14 cellular contexts compared by ENCODE assay signal in genomic region chr11:64661146-64661545, GRCh38.
DNase-seq lines count a peak whose midpoint lies in the region; ATAC-seq, FAIRE-seq and TF ChIP-seq lines count a peak whose summit lies in the region.
"Had no signal": no experiment of that assay in that cellular context is flagged by ENCODE, and none has a peak within 500 bp of the region (broad histone marks: within the 10 kb centered on the region; RNA-seq: fewer than 3 reads in every experiment).

No MANE protein-coding gene starts in this region.

- H3K4me2 ChIP-seq in smooth muscle cell = no peak overlapping the region

- intact Hi-C loops in heart right ventricle (cut with DNase I) = no loop called here

- 44 to 54% methylated on average over 6 of the region's 6 CpGs for WGBS in heart right ventricle, 2 donors
- WGBS in smooth muscle cell (ENCODE audit: low lambda C conversion rate) = 58% methylated on average over 6 of the region's 6 CpGs

- TF ChIP-seq CTCF in heart right ventricle (IDR thresholded peaks at IDR 0.05) = no peak
- TF ChIP-seq CTCF in smooth muscle cell (IDR thresholded peaks at IDR 0.05; ENCODE audit: borderline replicate concordance, insufficient read depth, poor library complexity, severe bottlenecking) = no peak

- TF ChIP-seq POLR2A in H54 (IDR thresholded peaks at IDR 0.05; ENCODE audit: low read depth, low read length) = no peak

- peak overlapping the region; percentile 69 for H3K9ac ChIP-seq in adipocyte (ENCODE audit: low read length)
- peak overlapping the region; percentile 67 for H3K9ac ChIP-seq in smooth muscle cell (ENCODE audit: low read depth)

- no peaks in the 10 kb centered on the region for H4K20me1 ChIP-seq in smooth muscle cell (ENCODE audit: low read depth)

- H3K4me3 ChIP-seq in adipocyte (ENCODE audit: low read length) (peak overlapping the region; percentile 40), heart right ventricle (peak overlapping the region in 6 of 10 donors; percentile 16 to 41 (median 37)), smooth muscle cell (no peak overlapping the region)
- H3K4me3 ChIP-seq: esophagus muscularis mucosa, lung, prostate gland had no signal

- H2AFZ ChIP-seq in smooth muscle cell (ENCODE audit: low read depth) = no peak overlapping the region

- DNase-seq in ELR (ENCODE audit: low read depth) = peak; percentile 70
- peak; percentile 35 for DNase-seq in adipocyte (ENCODE audit: low read depth)
- DNase-seq in heart right ventricle = peak in 1 of 2 donors; percentile 40
- DNase-seq in smooth muscle cell (lab: John Stamatoyannopoulos, UW; ENCODE audit: unreplicated experiment) = no peak
- no peak for DNase-seq in foreskin melanocyte
- DNase-seq in NCI-H2081 treated with DMSO at 0.1 percent for 48 hours (lab: John Stamatoyannopoulos, UW) = no peak
- no peak for DNase-seq in H54 (ENCODE audit: insufficient read length, low spot score)
- DNase-seq in KBM-7 = no peak
- DNase-seq: H9, NCI-H187, PC-3 had no signal

- no peak for FAIRE-seq in H54 (lab: Jason Lieb, UNC)

- peak; percentile 54 to 86 (median 72) for ATAC-seq in heart right ventricle
- ATAC-seq: PC-3 had no signal

- in situ Hi-C loops in KBM-7 (cut with MboI; ENCODE audit: low pct_unique_long_range_greater_than_20kb, low sequenced_read_pairs) = no loop called here

- H3K27ac ChIP-seq in heart right ventricle = peak overlapping the region in 7 of 10 donors; percentile 12 to 67 (median 40)
- peak overlapping the region; percentile 77 for H3K27ac ChIP-seq in smooth muscle cell (ENCODE audit: low read depth)
- H3K27ac ChIP-seq: esophagus muscularis mucosa, prostate gland had no signal

- no peaks in the 10 kb centered on the region for H3K79me2 ChIP-seq in smooth muscle cell (ENCODE audit: low read depth)

- H3K9me3 ChIP-seq in adipocyte (ENCODE audit: control insufficient read depth, low read length) = no peaks in the 10 kb centered on the region
- no peaks in the 10 kb centered on the region for H3K9me3 ChIP-seq in heart right ventricle
- no peaks in the 10 kb centered on the region for H3K9me3 ChIP-seq in smooth muscle cell (replicated peaks; ENCODE audit: low read depth)
- H3K9me3 ChIP-seq: esophagus muscularis mucosa, prostate gland had no signal

- no peaks in the 10 kb centered on the region for H3K36me3 ChIP-seq in adipocyte (ENCODE audit: control insufficient read depth, insufficient read depth, low read length, severe bottlenecking)
- H3K36me3 ChIP-seq in heart right ventricle = no peaks in the 10 kb centered on the region
- no peaks in the 10 kb centered on the region for H3K36me3 ChIP-seq in smooth muscle cell (ENCODE audit: low read depth)
- H3K36me3 ChIP-seq: esophagus muscularis mucosa, prostate gland had no signal

- H3F3A ChIP-seq in smooth muscle cell (ENCODE audit: low read depth) = no peaks in the 10 kb centered on the region

- no peaks in the 10 kb centered on the region for H3K27me3 ChIP-seq in adipocyte (replicated peaks; ENCODE audit: control insufficient read depth, insufficient read depth, low read length)
- no peaks in the 10 kb centered on the region for H3K27me3 ChIP-seq in heart right ventricle
- no peaks in the 10 kb centered on the region for H3K27me3 ChIP-seq in smooth muscle cell (ENCODE audit: low read depth)
- H3K27me3 ChIP-seq: esophagus muscularis mucosa had no signal

- H3K4me1 ChIP-seq in adipocyte (ENCODE audit: control insufficient read depth, insufficient read depth, low read length) = peaks cover 37% of the 10 kb centered on the region
- H3K4me1 ChIP-seq in heart right ventricle = peaks cover 0 to 40% (median 9%) of the 10 kb centered on the region in 9 donors
- H3K4me1 ChIP-seq in smooth muscle cell (ENCODE audit: low read depth) = peaks cover 9% of the 10 kb centered on the region
- H3K4me1 ChIP-seq: prostate gland had no signal

Comparison
In these comparisons a context has a peak if more than half of its experiments do, and no peak if none do; other contexts are left out.
1. DNase-seq: peak in ELR (single experiment) and adipocyte (single experiment); none in smooth muscle cell (single experiment), foreskin melanocyte (single experiment), NCI-H2081 treated with DMSO at 0.1 percent for 48 hours (single experiment), H54 (single experiment) and KBM-7 (single experiment).